ENCODE assay signal across 2 cellular contexts in the genomic region with DNA sequence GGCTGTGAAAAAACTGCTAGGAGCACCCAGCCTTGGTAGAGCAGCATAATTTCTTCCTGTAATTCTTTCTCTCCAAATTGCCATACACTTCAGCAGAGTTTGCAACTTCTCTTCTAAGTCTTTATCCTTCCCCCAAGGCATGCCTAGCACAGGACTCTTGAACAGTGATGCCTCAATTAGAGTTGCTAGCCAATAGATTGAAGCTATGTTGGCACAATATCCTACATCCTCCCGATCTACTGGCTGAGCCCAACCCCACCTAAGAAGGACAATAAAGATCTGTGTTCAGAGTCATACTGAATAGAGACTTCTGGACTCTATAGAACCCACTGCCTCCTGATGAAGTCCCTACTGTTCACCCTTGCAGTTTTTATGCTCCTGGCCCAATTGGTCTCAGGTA.
TF ChIP-seq lines count a peak whose summit lies in the region.

A gene with protein sequence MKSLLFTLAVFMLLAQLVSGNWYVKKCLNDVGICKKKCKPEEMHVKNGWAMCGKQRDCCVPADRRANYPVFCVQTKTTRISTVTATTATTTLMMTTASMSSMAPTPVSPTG (plus strand): TSS at position 301 of the 400 bp plus-strand sequence. CDS start 39 bp downstream, at position 340.

TF ChIP-seq in A549, 52 proteins besides CTCF, POLR2A, EP300 and RAD21 (continued from another document):
- TF ChIP-seq ZFP36 (IDR thresholded peaks at IDR 0.05; ENCODE audit: borderline replicate concordance, partially characterized antibody) = no peak

TF ChIP-seq in IMR-90, 13 proteins besides CTCF, POLR2A, EP300 and RAD21:
- TF ChIP-seq FOS (IDR thresholded peaks at IDR 0.05; ENCODE audit: low read depth, low read length) = no peak
- TF ChIP-seq CHD1 (IDR thresholded peaks at IDR 0.05; ENCODE audit: low read depth, low read length) = no peak
- TF ChIP-seq SMC3 (IDR thresholded peaks at IDR 0.05; ENCODE audit: low read depth, low read length) = no peak
- TF ChIP-seq MAFK (IDR thresholded peaks at IDR 0.05; ENCODE audit: low read depth, low read length) = no peak
- TF ChIP-seq, protein P1, sequence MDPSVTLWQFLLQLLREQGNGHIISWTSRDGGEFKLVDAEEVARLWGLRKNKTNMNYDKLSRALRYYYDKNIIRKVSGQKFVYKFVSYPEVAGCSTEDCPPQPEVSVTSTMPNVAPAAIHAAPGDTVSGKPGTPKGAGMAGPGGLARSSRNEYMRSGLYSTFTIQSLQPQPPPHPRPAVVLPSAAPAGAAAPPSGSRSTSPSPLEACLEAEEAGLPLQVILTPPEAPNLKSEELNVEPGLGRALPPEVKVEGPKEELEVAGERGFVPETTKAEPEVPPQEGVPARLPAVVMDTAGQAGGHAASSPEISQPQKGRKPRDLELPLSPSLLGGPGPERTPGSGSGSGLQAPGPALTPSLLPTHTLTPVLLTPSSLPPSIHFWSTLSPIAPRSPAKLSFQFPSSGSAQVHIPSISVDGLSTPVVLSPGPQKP (IDR thresholded peaks at IDR 0.05; ENCODE audit: borderline replicate concordance, low read depth, low read length) = no peak
- TF ChIP-seq RFX5 (IDR thresholded peaks at IDR 0.05; ENCODE audit: low read depth, low read length) = no peak
- TF ChIP-seq, protein P2, sequence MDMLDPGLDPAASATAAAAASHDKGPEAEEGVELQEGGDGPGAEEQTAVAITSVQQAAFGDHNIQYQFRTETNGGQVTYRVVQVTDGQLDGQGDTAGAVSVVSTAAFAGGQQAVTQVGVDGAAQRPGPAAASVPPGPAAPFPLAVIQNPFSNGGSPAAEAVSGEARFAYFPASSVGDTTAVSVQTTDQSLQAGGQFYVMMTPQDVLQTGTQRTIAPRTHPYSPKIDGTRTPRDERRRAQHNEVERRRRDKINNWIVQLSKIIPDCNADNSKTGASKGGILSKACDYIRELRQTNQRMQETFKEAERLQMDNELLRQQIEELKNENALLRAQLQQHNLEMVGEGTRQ (IDR thresholded peaks at IDR 0.05; ENCODE audit: low read depth, low read length) = no peak
- TF ChIP-seq NFE2L2 (IDR thresholded peaks at IDR 0.05; ENCODE audit: low read depth, low read length) = no peak
- TF ChIP-seq MAZ (IDR thresholded peaks at IDR 0.05; ENCODE audit: borderline replicate concordance, low read depth, low read length) = no peak
- TF ChIP-seq RCOR1 (IDR thresholded peaks at IDR 0.05; ENCODE audit: insufficient replicate concordance, low read length) = no peak
- no peak for TF ChIP-seq CEBPB (IDR thresholded peaks at IDR 0.05; ENCODE audit: low read depth, low read length)
- TF ChIP-seq MXI1 (IDR thresholded peaks at IDR 0.05; ENCODE audit: borderline replicate concordance, low read depth, low read length) = no peak
- no peak for TF ChIP-seq BHLHE40 (IDR thresholded peaks at IDR 0.05; ENCODE audit: low read depth, low read length)
